Comparison of ENCODE assay signal across 9 cellular contexts in the genomic region with DNA sequence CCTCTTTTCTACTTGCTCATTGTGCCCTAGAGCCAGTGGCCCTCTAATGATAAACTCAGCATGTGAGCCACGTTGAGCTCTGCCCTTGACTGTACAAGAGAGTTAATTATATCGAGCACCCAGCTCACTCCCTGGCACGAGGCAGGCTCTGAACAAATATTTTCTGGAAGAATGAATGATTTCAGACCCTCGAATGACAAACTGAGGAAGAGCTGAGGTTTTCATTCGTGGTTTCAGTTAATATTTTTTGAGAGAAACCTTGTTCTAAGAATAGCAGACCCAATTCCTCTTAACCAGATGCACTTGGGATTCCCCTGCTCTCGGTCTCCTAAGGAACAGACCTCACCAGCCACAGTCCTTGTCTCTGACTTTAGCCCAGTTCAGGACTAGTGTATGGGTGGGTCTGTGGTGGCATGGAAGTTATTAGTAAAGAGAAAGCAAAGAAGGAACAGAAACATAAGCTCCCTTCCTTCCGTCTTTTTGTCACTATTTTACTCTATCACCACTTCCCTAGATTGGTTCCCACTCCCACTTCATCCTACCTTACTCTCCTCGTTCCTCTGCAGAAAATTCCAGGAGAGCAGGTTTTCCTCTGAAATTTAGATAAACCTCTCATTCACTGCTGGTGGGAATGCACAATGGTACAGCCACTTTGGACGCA. TPM values are rescaled to one million over a fixed set of nuclear protein-coding genes. Genes with fewer than 3 reads are reported as not detected.
A peak's percentile ranks its signal among the peaks of the same experiment; 100 is the strongest.
DNase-seq lines count a peak whose midpoint lies in the region; ATAC-seq and TF ChIP-seq lines count a peak whose summit lies in the region.
"Had no signal": no experiment of that assay in that cellular context is flagged by ENCODE, and none has a peak within 500 bp of the region (broad histone marks: within the 10 kb centered on the region; RNA-seq: fewer than 3 reads in every experiment).

No MANE protein-coding gene starts in this region.

- H3K4me1 Mint-ChIP-seq in natural killer cell treated with Interleukin-12 subunit alpha and Interleukin-12 subunit beta and Interleukin-15 and Interleukin-18, amount 100 ng/mL, for 72 hours (ENCODE audit: low read depth in 2 of 2), result peaks cover 47 to 51% of the 10 kb centered on the region in 2 donors
- H3K4me1 Mint-ChIP-seq in natural killer cell (peaks cover 32 to 33% of the 10 kb centered on the region in 2 donors), activated B cell treated with CpG ODN at 0.5 μM for 24 hours (peaks cover 34% of the 10 kb centered on the region)

- H3K36me3 Mint-ChIP-seq in natural killer cell treated with Interleukin-12 subunit alpha and Interleukin-12 subunit beta and Interleukin-15 and Interleukin-18, amount 100 ng/mL, for 72 hours, result peaks cover 4% of the 10 kb centered on the region
- H3K36me3 Mint-ChIP-seq in natural killer cell (no peaks in the 10 kb centered on the region), activated B cell treated with CpG ODN at 0.5 μM for 24 hours (ENCODE audit: low read depth) (no peaks in the 10 kb centered on the region)

- H3K4me3 Mint-ChIP-seq in natural killer cell treated with Interleukin-12 subunit alpha and Interleukin-12 subunit beta and Interleukin-15 and Interleukin-18, amount 100 ng/mL, for 72 hours, result peak overlapping the region; percentile 42
- H3K4me3 Mint-ChIP-seq in natural killer cell, result no peak overlapping the region
- peak overlapping the region; percentile 46 for H3K4me3 Mint-ChIP-seq in activated B cell treated with CpG ODN at 0.5 μM for 24 hours

- peak overlapping the region; percentile 70 to 83 for H3K27ac Mint-ChIP-seq in natural killer cell treated with Interleukin-12 subunit alpha and Interleukin-12 subunit beta and Interleukin-15 and Interleukin-18, amount 100 ng/mL, for 72 hours
- no peak overlapping the region for H3K27ac Mint-ChIP-seq in natural killer cell
- peak overlapping the region; percentile 50 for H3K27ac Mint-ChIP-seq in activated B cell treated with CpG ODN at 0.5 μM for 24 hours

- ATAC-seq in natural killer cell treated with Interleukin-12 subunit alpha and Interleukin-12 subunit beta and Interleukin-15 and Interleukin-18, amount 100 ng/mL, for 72 hours, result peak; percentile 90 to 91
- ATAC-seq in natural killer cell (no peak), HG02981 (IDR thresholded peaks at IDR 0.05; ENCODE audit: unreplicated experiment) (peak; percentile 77), activated B cell treated with CpG ODN at 0.5 μM for 24 hours (ENCODE audit: low read depth) (peak; percentile 62)

- intact Hi-C loops in natural killer cell (cut with micrococcal nuclease), result no loop called here
- intact Hi-C loops in activated B cell treated with CpG ODN at 0.5 μM for 24 hours (cut with micrococcal nuclease), result no loop called here

- POLR2A ChIA-PET in activated B cell treated with CpG ODN at 0.5 μM for 24 hours (lab: Charles Lee), result interaction anchor here (0.5 to 1.0 kb wide), 2 partner anchors 109 to 279 kb away, joined by 7 to 10 read pairs; a partner anchor contains a TSS

- DNase-seq in natural killer cell treated with Interleukin-12 subunit alpha and Interleukin-12 subunit beta and Interleukin-15 and Interleukin-18, amount 100 ng/mL, for 72 hours (ENCODE audit: low spot score), result no peak
- DNase-seq in natural killer cell, result no peak
- DNase-seq in activated B cell treated with CpG ODN at 0.5 μM for 24 hours, result no peak
- DNase-seq in D341Med (ENCODE audit: low spot score), result no peak
- no peak for DNase-seq in inferior parietal cortex (ENCODE audit: extremely low spot score)
- no peak for DNase-seq in kidney glomerular epithelial cell (lab: John Stamatoyannopoulos, UW)
- DNase-seq in UCSD-AML1 (lab: John Stamatoyannopoulos, UW; ENCODE audit: unreplicated experiment), result no peak
- DNase-seq: NK-92 treated with Interleukin-12 subunit alpha and Interleukin-12 subunit beta, amount 100 ng/mL, for 24 hours had no signal

- peaks cover 12% of the 10 kb centered on the region for H3K9me3 Mint-ChIP-seq in natural killer cell treated with Interleukin-12 subunit alpha and Interleukin-12 subunit beta and Interleukin-15 and Interleukin-18, amount 100 ng/mL, for 72 hours
- H3K9me3 Mint-ChIP-seq in natural killer cell, result peaks cover 0 to 2% of the 10 kb centered on the region in 2 donors
- peaks cover 5% of the 10 kb centered on the region for H3K9me3 Mint-ChIP-seq in activated B cell treated with CpG ODN at 0.5 μM for 24 hours

- CTCF ChIA-PET in activated B cell treated with CpG ODN at 0.5 μM for 24 hours (lab: Charles Lee), result no interaction called here

- TF ChIP-seq CTCF in natural killer cell (IDR thresholded peaks at IDR 0.05) (no peak), activated B cell treated with CpG ODN at 0.5 μM for 24 hours (IDR thresholded peaks at IDR 0.05) (no peak)

- H3K27me3 Mint-ChIP-seq in natural killer cell treated with Interleukin-12 subunit alpha and Interleukin-12 subunit beta and Interleukin-15 and Interleukin-18, amount 100 ng/mL, for 72 hours, result peaks cover 0 to 3% of the 10 kb centered on the region in 2 donors
- no peaks in the 10 kb centered on the region for H3K27me3 Mint-ChIP-seq in natural killer cell (ENCODE audit: low read depth in 2 of 2)
- H3K27me3 Mint-ChIP-seq in activated B cell treated with CpG ODN at 0.5 μM for 24 hours, result no peaks in the 10 kb centered on the region

RNA-seq across cellular contexts. Expression of a gene that starts 22.1 kb away (rescaled TPM):
- 10 to 100 TPM in 1 of 2 donors, 1 to 10 TPM in 1; 9.3 to 12.1 TPM for total RNA-seq in natural killer cell treated with Interleukin-12 subunit alpha and Interleukin-12 subunit beta and Interleukin-15 and Interleukin-18, amount 100 ng/mL, for 72 hours
- total RNA-seq in natural killer cell (10 to 100 TPM; 29.5 to 32.1 (median 31.3) TPM), activated B cell treated with CpG ODN at 0.5 μM for 24 hours (16.8 and 20.8 TPM in 2 replicates)

Comparison
In these comparisons a context has a peak if more than half of its experiments do, and no peak if none do; other contexts are left out.
1. ATAC-seq: peak in natural killer cell treated with Interleukin-12 subunit alpha and Interleukin-12 subunit beta and Interleukin-15 and Interleukin-18, amount 100 ng/mL, for 72 hours (2 of 2), HG02981 (single experiment) and activated B cell treated with CpG ODN at 0.5 μM for 24 hours (single experiment); none in natural killer cell (0 of 3).
2. H3K27ac Mint-ChIP-seq: peak in natural killer cell treated with Interleukin-12 subunit alpha and Interleukin-12 subunit beta and Interleukin-15 and Interleukin-18, amount 100 ng/mL, for 72 hours (2 of 2) and activated B cell treated with CpG ODN at 0.5 μM for 24 hours (single experiment); none in natural killer cell (0 of 2).